In the genomic region with DNA sequence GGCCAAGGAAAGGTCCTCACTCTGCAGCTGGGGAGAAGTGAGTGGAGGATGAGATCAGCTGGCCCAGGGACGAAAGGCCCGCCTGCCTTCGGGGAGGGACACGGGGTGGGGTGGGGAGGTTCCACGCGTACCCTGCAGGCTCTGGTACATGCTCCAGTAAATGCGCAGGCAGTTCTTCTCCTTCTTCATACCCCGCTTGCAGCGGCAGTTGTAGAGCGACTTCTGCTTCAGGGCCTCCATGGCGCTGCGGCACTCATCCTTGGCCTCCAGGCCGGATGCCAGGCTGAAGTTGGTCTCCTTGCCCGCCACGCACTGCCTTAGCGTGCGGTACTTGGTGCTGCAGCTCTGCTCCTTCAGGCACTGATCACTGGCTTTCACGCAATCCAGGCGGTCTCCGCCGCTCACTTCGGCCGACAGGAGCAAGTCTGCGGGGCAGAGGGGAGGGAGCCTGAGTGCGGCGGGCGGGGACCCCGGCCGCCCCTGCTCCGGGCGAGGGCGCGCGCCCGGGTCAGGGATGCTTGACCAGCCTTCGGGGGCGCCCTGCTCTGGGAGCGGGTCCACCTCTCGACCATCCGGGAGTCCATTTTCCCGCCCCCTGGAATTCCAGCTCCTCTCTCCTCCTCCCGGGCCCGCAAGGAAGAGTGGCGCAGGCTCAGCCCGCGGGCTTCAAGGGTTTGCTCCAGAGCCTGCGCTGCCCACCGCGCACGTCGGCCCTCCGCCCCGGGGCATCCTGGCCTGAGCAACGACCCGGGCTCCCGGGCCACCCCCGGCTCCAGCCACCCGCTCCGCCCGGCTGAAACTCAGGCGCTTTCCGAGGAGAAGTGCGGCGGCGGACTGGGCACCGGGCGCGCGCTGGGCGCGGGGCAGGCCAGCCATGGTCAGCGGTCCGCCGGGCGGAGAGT, we compare ENCODE assay signal across 11 cellular contexts. TPM values are rescaled to one million over a fixed set of nuclear protein-coding genes. Genes with fewer than 3 reads are reported as not detected.
DNase-seq lines count a peak whose midpoint lies in the region; ATAC-seq, FAIRE-seq and TF ChIP-seq lines count a peak whose summit lies in the region.
"Had no signal": no experiment of that assay in that cellular context is flagged by ENCODE, and none has a peak within 500 bp of the region (broad histone marks: within the 10 kb centered on the region; RNA-seq: fewer than 3 reads in every experiment).

No MANE protein-coding gene starts in this region.

- no peak overlapping the region for H3K27ac Mint-ChIP-seq in activated T-helper 1 cell treated with anti-CD3 and anti-CD28 coated beads, Interleukin-12 subunit alpha, Interleukin-12 subunit beta, Interleukin-2, Interleukin-4 antibody, amounts not matched to agents 30 ng/mL and 10 ng/mL and 1 ng/mL, durations not matched to agents 14 hours and 24 hours and 36 hours
- H3K27ac Mint-ChIP-seq: CD4-positive, alpha-beta memory T cell had no signal

- peaks cover 10% of the 10 kb centered on the region for H3K4me1 Mint-ChIP-seq in activated T-helper 1 cell treated with anti-CD3 and anti-CD28 coated beads, Interleukin-12 subunit alpha, Interleukin-12 subunit beta, Interleukin-2, Interleukin-4 antibody, amounts not matched to agents 30 ng/mL and 10 ng/mL and 1 ng/mL, durations not matched to agents 14 hours and 24 hours and 36 hours (ENCODE audit: low read depth)

- DNase-seq in AG04450 (ENCODE audit: low read depth, low spot score), result no peak
- DNase-seq in SJSA1 (ENCODE audit: low read depth in 1 of 2, low spot score in 2 of 2), result peak in 1 of 2 experiments; percentile 34
- no peak for DNase-seq in right atrium auricular region (ENCODE audit: low spot score)
- DNase-seq in pancreas, result peak in 2 of 6 donors; percentile 63 to 68
- DNase-seq in urothelium cell line (ENCODE audit: low spot score), result no peak
- no peak for DNase-seq in NAMALWA (ENCODE audit: low spot score)
- DNase-seq in activated T-helper 1 cell treated with anti-CD3 and anti-CD28 coated beads, Interleukin-12 subunit alpha, Interleukin-12 subunit beta, Interleukin-2, Interleukin-4 antibody, amounts not matched to agents 30 ng/mL and 10 ng/mL and 1 ng/mL, durations not matched to agents 14 hours and 24 hours and 36 hours (ENCODE audit: low spot score), result no peak
- DNase-seq in COR-L47 (lab: John Stamatoyannopoulos, UW), result no peak
- DNase-seq: CD4-positive, alpha-beta memory T cell; NCI-H1417 treated with DMSO at 0.1 percent for 48 hours had no signal

- no peaks in the 10 kb centered on the region for H3K36me3 Mint-ChIP-seq in activated T-helper 1 cell treated with anti-CD3 and anti-CD28 coated beads, Interleukin-12 subunit alpha, Interleukin-12 subunit beta, Interleukin-2, Interleukin-4 antibody, amounts not matched to agents 30 ng/mL and 10 ng/mL and 1 ng/mL, durations not matched to agents 14 hours and 24 hours and 36 hours (ENCODE audit: low read depth)
- H3K36me3 Mint-ChIP-seq: CD4-positive, alpha-beta memory T cell had no signal

- TF ChIP-seq CTCF in AG04450 (IDR thresholded peaks at IDR 0.05; ENCODE audit: low read depth, low read length), result no peak
- no peak for TF ChIP-seq CTCF in right atrium auricular region (IDR thresholded peaks at IDR 0.05)
- no peak for TF ChIP-seq CTCF in pancreas (IDR thresholded peaks at IDR 0.05)

- WGBS in pancreas, 2 donors, result 15 to 27% methylated on average over 42 to 75 of the region's 75 CpGs

- POLR2A ChIA-PET in AG04450 (lab: Yijun Ruan, JAX), result interaction anchor here (1.7 kb wide), 1 partner anchor 59 kb away, joined by 5 read pairs; no protein-coding TSS in a partner anchor

- H3K4me3 ChIP-seq in AG04450 (ENCODE audit: low read depth, low read length) (peak overlapping the region; percentile 51), SJSA1 (peak overlapping the region; percentile 55), right atrium auricular region (peak overlapping the region; percentile 35 to 53), pancreas (peak overlapping the region; percentile 26 to 62 (median 39))

- no peak overlapping the region for H3K4me3 Mint-ChIP-seq in activated T-helper 1 cell treated with anti-CD3 and anti-CD28 coated beads, Interleukin-12 subunit alpha, Interleukin-12 subunit beta, Interleukin-2, Interleukin-4 antibody, amounts not matched to agents 30 ng/mL and 10 ng/mL and 1 ng/mL, durations not matched to agents 14 hours and 24 hours and 36 hours
- H3K4me3 Mint-ChIP-seq: CD4-positive, alpha-beta memory T cell had no signal

- no peaks in the 10 kb centered on the region for H3K9me3 Mint-ChIP-seq in activated T-helper 1 cell treated with anti-CD3 and anti-CD28 coated beads, Interleukin-12 subunit alpha, Interleukin-12 subunit beta, Interleukin-2, Interleukin-4 antibody, amounts not matched to agents 30 ng/mL and 10 ng/mL and 1 ng/mL, durations not matched to agents 14 hours and 24 hours and 36 hours

- ATAC-seq in pancreas, result peak in 3 of 4 donors; percentile 4 to 36 (median 24)

- peaks cover 63% of the 10 kb centered on the region for H3K27me3 Mint-ChIP-seq in activated T-helper 1 cell treated with anti-CD3 and anti-CD28 coated beads, Interleukin-12 subunit alpha, Interleukin-12 subunit beta, Interleukin-2, Interleukin-4 antibody, amounts not matched to agents 30 ng/mL and 10 ng/mL and 1 ng/mL, durations not matched to agents 14 hours and 24 hours and 36 hours (ENCODE audit: insufficient read depth)

- H3K9me3 ChIP-seq in AG04450 (ENCODE audit: control insufficient read depth, insufficient read depth, low read length) (peaks cover 3% of the 10 kb centered on the region; the same call in 1 of the 2 replicates), SJSA1 (replicated peaks) (no peaks in the 10 kb centered on the region), right atrium auricular region (no peaks in the 10 kb centered on the region), pancreas (no peaks in the 10 kb centered on the region)
- H3K9me3 ChIP-seq: SJCRH30 had no signal

- no peak for FAIRE-seq in pancreas (lab: Jason Lieb, UNC)
- no peak for FAIRE-seq in urothelium cell line (lab: Jason Lieb, UNC)

- CTCF ChIA-PET in AG04450 (lab: Charles Lee), result interaction anchor here (0.7 to 1.3 kb wide), 3 partner anchors 17 to 565 kb away, joined by 3 read pairs; no protein-coding TSS in a partner anchor

- H3K4me1 ChIP-seq in SJSA1 (replicated peaks), result peaks cover 34% of the 10 kb centered on the region
- H3K4me1 ChIP-seq in right atrium auricular region, result peaks cover 0 to 33% of the 10 kb centered on the region in 2 donors
- peaks cover 0 to 3% (median 3%) of the 10 kb centered on the region in 3 donors for H3K4me1 ChIP-seq in pancreas

- no peak overlapping the region for H3K27ac ChIP-seq in AG04450 (ENCODE audit: low read depth, low read length)
- H3K27ac ChIP-seq in SJSA1, result no peak overlapping the region
- peak overlapping the region; percentile 32 to 57 for H3K27ac ChIP-seq in right atrium auricular region
- H3K27ac ChIP-seq in pancreas, result no peak overlapping the region

- H3K27me3 ChIP-seq in AG04450 (ENCODE audit: control insufficient read depth, insufficient read depth, low read length) (peaks cover 57% of the 10 kb centered on the region), SJSA1 (replicated peaks) (peaks cover 17% of the 10 kb centered on the region), right atrium auricular region (peaks cover 0 to 17% of the 10 kb centered on the region in 2 donors), pancreas (peaks cover 0 to 14% (median 0%) of the 10 kb centered on the region in 4 donors)
- H3K27me3 ChIP-seq: SJCRH30 had no signal

- H3K36me3 ChIP-seq in SJSA1 (peaks cover 6% of the 10 kb centered on the region; the same call in 1 of the 2 replicates), right atrium auricular region (no peaks in the 10 kb centered on the region), pancreas (no peaks in the 10 kb centered on the region)

- intact Hi-C loops in pancreas (cut with DNase I), result no loop called here
- intact Hi-C loops in activated T-helper 1 cell treated with anti-CD3 and anti-CD28 coated beads, Interleukin-12 subunit alpha, Interleukin-12 subunit beta, Interleukin-2, Interleukin-4 antibody, amounts not matched to agents 30 ng/mL and 10 ng/mL and 1 ng/mL, durations not matched to agents 14 hours and 24 hours and 36 hours (cut with micrococcal nuclease), result no loop called here

RNA-seq across cellular contexts. Expression of gene GFRA1, which starts 2.1 kb away (rescaled TPM):
- polyA plus RNA-seq in AG04450 (2011; rRNA removed) (6.8 and 7.5 TPM in 2 replicates), pancreas (under 1 TPM; 0.61 to 0.70 TPM)
- polyA minus RNA-seq in AG04450 (2011; rRNA and poly(A)+ RNA removed), result 5.7 and 6.3 TPM in 2 replicates
- total RNA-seq in SJSA1 (2014; rRNA removed; shearing (Covaris generic)), result 17.0 and 46.3 TPM in 2 replicates
- total RNA-seq in right atrium auricular region (10 to 100 TPM in 1 of 2 donors, 1 to 10 TPM in 1; 9.1 to 18.7 TPM), pancreas (1 to 10 TPM in 5 of 6 donors, under 1 TPM in 1; 0.79 to 4.4 (median 1.5) TPM)
- not detected in 2 replicates for total RNA-seq in activated T-helper 1 cell treated with anti-CD3 and anti-CD28 coated beads, Interleukin-12 subunit alpha, Interleukin-12 subunit beta, Interleukin-2, Interleukin-4 antibody, amounts not matched to agents 30 ng/mL and 10 ng/mL and 1 ng/mL, durations not matched to agents 14 hours and 24 hours and 36 hours
- total RNA-seq: CD4-positive, alpha-beta memory T cell had no signal
- polyA plus RNA-seq: CD4-positive, alpha-beta memory T cell had no signal

RNA-seq across cellular contexts. Expression of gene CCDC172, which starts 53.3 kb away (rescaled TPM):
- polyA plus RNA-seq in AG04450 (2011; rRNA removed), result not detected in 2 replicates
- not detected in 2 replicates for polyA minus RNA-seq in AG04450 (2011; rRNA and poly(A)+ RNA removed)
- total RNA-seq in SJSA1 (2014; rRNA removed; shearing (Covaris generic)), result not detected in 2 replicates
- total RNA-seq in right atrium auricular region, result not detected
- total RNA-seq in pancreas, result not detected
- not detected for polyA plus RNA-seq in pancreas
- total RNA-seq in activated T-helper 1 cell treated with anti-CD3 and anti-CD28 coated beads, Interleukin-12 subunit alpha, Interleukin-12 subunit beta, Interleukin-2, Interleukin-4 antibody, amounts not matched to agents 30 ng/mL and 10 ng/mL and 1 ng/mL, durations not matched to agents 14 hours and 24 hours and 36 hours, result not detected in 2 replicates
- total RNA-seq: CD4-positive, alpha-beta memory T cell; SJCRH30 had no signal
- polyA plus RNA-seq: CD4-positive, alpha-beta memory T cell had no signal

Comparison
In these comparisons a context has a peak if more than half of its experiments do, and no peak if none do; other contexts are left out.
1. H3K27ac ChIP-seq: peak in right atrium auricular region (2 of 2); none in AG04450 (single experiment), SJSA1 (single experiment) and pancreas (0 of 4).
2. Peak in every context shown above with its lines, with median percentiles within 50 percentile points of each other: H3K4me3 ChIP-seq.